12 cellular contexts compared by ENCODE assay signal in the genomic region with DNA sequence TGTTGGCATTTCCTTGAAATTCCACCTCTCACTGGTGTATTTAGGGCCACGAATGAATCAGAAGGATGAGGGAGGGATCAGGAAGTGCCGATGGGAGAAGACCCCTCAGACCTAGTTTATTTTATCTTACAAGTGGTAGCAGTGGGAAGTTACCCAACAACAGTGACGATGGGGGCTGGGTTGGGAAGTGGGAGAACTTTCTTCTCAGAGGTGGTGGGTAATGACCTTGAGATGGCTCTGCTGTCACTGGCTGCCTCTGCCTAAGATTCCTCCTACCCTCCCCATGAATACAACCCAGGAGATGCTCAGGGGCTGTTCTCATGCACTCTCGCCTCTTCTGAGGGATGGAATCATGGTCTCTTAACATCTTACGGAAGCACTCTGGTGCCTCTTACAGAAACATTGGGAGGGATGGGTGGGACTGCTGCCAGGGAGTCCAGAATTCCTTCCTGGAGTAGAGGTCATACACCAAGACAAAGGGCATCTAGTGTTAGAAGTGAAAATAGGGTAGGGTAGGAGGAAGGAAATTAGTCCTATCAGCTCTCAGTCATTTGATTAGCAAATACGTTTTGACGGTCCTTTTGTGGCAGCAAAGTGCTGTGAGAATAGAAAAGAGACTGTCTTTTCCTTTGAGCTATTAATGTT. TPM values are rescaled to one million over a fixed set of nuclear protein-coding genes. Genes with fewer than 3 reads are reported as not detected.
DNase-seq lines count a peak whose midpoint lies in the region; ATAC-seq and TF ChIP-seq lines count a peak whose summit lies in the region.
"Had no signal": no experiment of that assay in that cellular context is flagged by ENCODE, and none has a peak within 500 bp of the region (broad histone marks: within the 10 kb centered on the region; RNA-seq: fewer than 3 reads in every experiment).

No MANE protein-coding gene starts in this region.

- peak; percentile 17 for ATAC-seq in Panc1

- TF ChIP-seq CTCF in Panc1 (IDR thresholded peaks at IDR 0.05) (no peak), esophagus muscularis mucosa (IDR thresholded peaks at IDR 0.05) (no peak)

- 68% methylated on average over 7 of the region's 7 CpGs for WGBS in esophagus muscularis mucosa

- TF ChIP-seq POLR2A in esophagus muscularis mucosa (IDR thresholded peaks at IDR 0.05; ENCODE audit: low read depth) = no peak

- intact Hi-C loops in Panc1 (cut with micrococcal nuclease; ENCODE audit: unreplicated experiment) (loop anchor here (10.0 kb wide), 1 partner anchor 87 kb away; the partner anchor contains the start of gene VAPA), esophagus muscularis mucosa (cut with DNase I) (no loop called here)

- H3K9me3 ChIP-seq in Panc1 (ENCODE audit: control insufficient read depth, insufficient read depth, low read depth, low read length) = no peaks in the 10 kb centered on the region
- no peaks in the 10 kb centered on the region for H3K9me3 ChIP-seq in esophagus muscularis mucosa

- no peak for TF ChIP-seq EP300 in esophagus muscularis mucosa (IDR thresholded peaks at IDR 0.05)

- H3K4me3 ChIP-seq in Panc1 (ENCODE audit: low read depth in 2 of 2, low read length in 2 of 2) (no peak overlapping the region; a peak in 1 of 4 replicates), esophagus muscularis mucosa (no peak overlapping the region), skin epidermis (no peak overlapping the region)

- BruUV-seq in Panc1 (replicated peaks; lab: Mats Ljungman, UMichigan) = no TSS peak

- H3K27ac ChIP-seq in Panc1 (ENCODE audit: low read length) = peak overlapping the region; percentile 73
- peak overlapping the region; percentile 83 to 88 (median 86) for H3K27ac ChIP-seq in esophagus muscularis mucosa (replicated peaks in 1 of 4)
- H3K27ac ChIP-seq in skin epidermis = peak overlapping the region in 20 of 21 experiments; percentile 23 to 84 (median 62)

- CTCF ChIA-PET in Panc1 (lab: Charles Lee) = no interaction called here

- H3K27me3 ChIP-seq in Panc1 (ENCODE audit: control insufficient read depth, insufficient read depth, low read length) = no peaks in the 10 kb centered on the region
- H3K27me3 ChIP-seq in esophagus muscularis mucosa = no peaks in the 10 kb centered on the region

- in situ Hi-C loops in Panc1 (cut with HindIII; ENCODE audit: low pct_unique_long_range_greater_than_20kb, low sequenced_read_pairs) = no loop called here

- DNase-seq in GF-D8 (lab: John Stamatoyannopoulos, UW) = peak; percentile 47
- DNase-seq in Panc1 (ENCODE audit: low read depth, low spot score) = no peak
- DNase-seq in esophagus muscularis mucosa (ENCODE audit: extremely low spot score) = peak; percentile 72
- no peak for DNase-seq in activated T-cell treated with anti-CD3 and anti-CD28 coated beads, Interleukin-2, amount 50 U/mL, for 48 hours
- DNase-seq in COLO668 (lab: John Stamatoyannopoulos, UW; ENCODE audit: unreplicated experiment) = no peak
- no peak for DNase-seq in NCI-H1694 treated with DMSO at 0.1 percent for 48 hours (lab: John Stamatoyannopoulos, UW)
- DNase-seq in NCI-H226 = no peak
- DNase-seq: activated naive CD8-positive, alpha-beta T cell treated with anti-CD3 and anti-CD28 coated beads for 36 hours; CD8-positive, alpha-beta memory T cell; stimulated activated CD4-positive, alpha-beta T cell treated with anti-CD3 and anti-CD28 coated beads, Interleukin-4, amount 100 ng/mL, for 24 hours had no signal

- peaks cover 64% of the 10 kb centered on the region for H3K4me1 ChIP-seq in Panc1 (ENCODE audit: control insufficient read depth, insufficient read depth, low read length)
- peaks cover 30 to 71% (median 62%) of the 10 kb centered on the region in 4 donors for H3K4me1 ChIP-seq in esophagus muscularis mucosa

- POLR2A ChIA-PET in Panc1 (lab: Charles Lee) = no interaction called here

- H3K36me3 ChIP-seq in Panc1 (ENCODE audit: control insufficient read depth, insufficient read depth, low read length) (no peaks in the 10 kb centered on the region), esophagus muscularis mucosa (peaks cover 0 to 5% (median 0%) of the 10 kb centered on the region in 4 donors)

RNA-seq across cellular contexts. Expression of gene TXNDC2, which starts 58.4 kb away (rescaled TPM):
- 0.90 TPM for total RNA-seq in Panc1 (2021; ENCODE audit: unreplicated experiment)
- polyA plus RNA-seq in Panc1 (2012; ENCODE audit: insufficient read length) = 0.48 TPM
- 1 to 10 TPM in 1 of 4 donors, under 1 TPM in 3; 0.26 to 1.0 (median 0.58) TPM for total RNA-seq in esophagus muscularis mucosa
- total RNA-seq: activated naive CD8-positive, alpha-beta T cell treated with anti-CD3 and anti-CD28 coated beads for 36 hours; CD8-positive, alpha-beta memory T cell; glomerular endothelial cell had no signal
- polyA plus RNA-seq: CD8-positive, alpha-beta memory T cell had no signal

Comparison
In these comparisons a context has a peak if more than half of its experiments do, and no peak if none do; other contexts are left out.
1. DNase-seq: peak in GF-D8 (single experiment) and esophagus muscularis mucosa (single experiment); none in Panc1 (single experiment), activated T-cell treated with anti-CD3 and anti-CD28 coated beads, Interleukin-2, amount 50 U/mL, for 48 hours (0 of 2), COLO668 (single experiment), NCI-H1694 treated with DMSO at 0.1 percent for 48 hours (single experiment) and NCI-H226 (single experiment).
2. Peak in every context shown above with its lines, with median percentiles within 50 percentile points of each other: H3K27ac ChIP-seq.